Comparison of ENCODE assay signal across 31 cellular contexts in the genomic region with DNA sequence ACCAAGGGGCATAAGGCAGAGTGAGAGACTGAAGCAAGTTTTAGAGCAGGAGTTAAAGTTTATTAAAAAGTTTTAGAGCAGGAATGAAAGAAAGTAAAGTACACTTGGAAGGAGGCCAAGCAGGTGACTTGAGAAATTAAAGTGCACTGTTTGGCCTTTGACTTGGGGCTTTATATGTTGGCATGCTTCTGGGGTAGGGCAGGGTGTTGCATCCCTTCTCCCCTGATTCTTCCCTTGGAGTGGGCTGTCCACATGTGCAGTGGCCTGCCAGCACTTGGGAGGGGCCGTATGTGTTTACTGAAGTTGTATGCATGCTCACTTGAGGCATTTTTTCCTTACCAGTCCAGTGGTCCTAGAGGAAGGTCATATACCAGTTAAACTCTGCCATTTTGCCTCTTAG. TPM values are rescaled to one million over a fixed set of nuclear protein-coding genes. Genes with fewer than 3 reads are reported as not detected.
"Had no signal": no experiment of that assay in that cellular context is flagged by ENCODE, and none has a peak within 500 bp of the region (broad histone marks: within the 10 kb centered on the region; RNA-seq: fewer than 3 reads in every experiment).

No MANE protein-coding gene starts in this region.

- H3K36me3 ChIP-seq: brain microvascular endothelial cell, esophagus muscularis mucosa, gastrocnemius medialis had no signal

- H3K4me1 Mint-ChIP-seq: activated CD4-positive, alpha-beta T cell treated with anti-CD3 and anti-CD28 coated beads for 36 hours; activated CD4-positive, alpha-beta T cell treated with anti-CD3 and anti-CD28 coated beads, Interleukin-2, amount 10 ng/mL, durations not matched to agents 7 days and 5 days; activated T-helper 17 cell treated with anti-CD3 and anti-CD28 coated beads, Interleukin-2, amount 50 U/mL, for 72 hours; central memory CD8-positive, alpha-beta T cell; T-helper 17 cell had no signal

- H3K9me3 ChIP-seq: gastrocnemius medialis had no signal

- H3K27ac ChIP-seq: brain microvascular endothelial cell, coronary artery, esophagus muscularis mucosa, foreskin keratinocyte, gastrocnemius medialis had no signal

- DNase-seq: activated CD4-positive, alpha-beta T cell treated with anti-CD3 and anti-CD28 coated beads for 36 hours; activated CD4-positive, alpha-beta T cell treated with anti-CD3 and anti-CD28 coated beads, Interleukin-2, amount 10 ng/mL, durations not matched to agents 7 days and 5 days; activated CD4-positive, alpha-beta T cell treated with anti-CD3 and anti-CD28 coated beads, Interleukin-2, amount 50 U/mL, for 48 hours; activated CD4-positive, CD25-positive, alpha-beta regulatory T cell; activated CD4-positive, CD25-positive, alpha-beta regulatory T cell treated with anti-CD3 and anti-CD28 coated beads, Interleukin-2, amount 50 U/mL, for 72 hours; activated CD8-positive, alpha-beta T cell treated with anti-CD3 and anti-CD28 coated beads for 36 hours; activated effector memory CD4-positive, alpha-beta T cell treated with Interleukin-2 at 50 U/mL for 16 hours; activated gamma-delta T cell treated with Interleukin-2 at 50 U/mL for 16 hours; activated naive CD4-positive, alpha-beta T cell treated with anti-CD3 and anti-CD28 coated beads, Interleukin-2, amount 50 U/mL, for 16 hours; activated naive CD4-positive, alpha-beta T cell treated with Interleukin-2 at 50 U/mL for 16 hours; activated T-cell treated with anti-CD3 and anti-CD28 coated beads, Interleukin-2, amount 50 U/mL, for 4 hours; amniotic stem cell; anterior cingulate cortex; brain microvascular endothelial cell; dermis blood vessel endothelial cell; effector CD4-positive, alpha-beta T cell; effector memory CD8-positive, alpha-beta T cell; erythroblast; foreskin keratinocyte; gastrocnemius medialis; glutamatergic neuron; T-helper 1 cell; T-helper 17 cell; T1000 had no signal

- H3K4me3 ChIP-seq: coronary artery, esophagus muscularis mucosa, gastrocnemius medialis had no signal

- H3K27me3 ChIP-seq: brain microvascular endothelial cell, esophagus muscularis mucosa, foreskin keratinocyte had no signal

- H3K27me3 Mint-ChIP-seq: activated CD4-positive, alpha-beta T cell treated with anti-CD3 and anti-CD28 coated beads for 36 hours; activated CD8-positive, alpha-beta T cell treated with anti-CD3 and anti-CD28 coated beads for 36 hours; activated naive CD8-positive, alpha-beta T cell; activated T-helper 17 cell treated with anti-CD3 and anti-CD28 coated beads, Interleukin-2, amount 50 U/mL, for 72 hours had no signal

- H3K4me1 ChIP-seq: esophagus muscularis mucosa, foreskin keratinocyte, gastrocnemius medialis had no signal

- H3K27ac Mint-ChIP-seq: activated CD4-positive, alpha-beta T cell treated with anti-CD3 and anti-CD28 coated beads for 36 hours; activated CD4-positive, alpha-beta T cell treated with anti-CD3 and anti-CD28 coated beads, Interleukin-2, amount 10 ng/mL, durations not matched to agents 7 days and 5 days; activated CD8-positive, alpha-beta T cell treated with anti-CD3 and anti-CD28 coated beads for 36 hours; activated naive CD8-positive, alpha-beta T cell; activated T-helper 17 cell treated with anti-CD3 and anti-CD28 coated beads, Interleukin-2, amount 50 U/mL, for 72 hours; effector memory CD8-positive, alpha-beta T cell; T-helper 17 cell; T-helper 2 cell treated with Interferon-gamma antibody and Interleukin-4, amounts not matched to agents 5 μg/mL and 100 μg/mL, for 36 hours had no signal

- H3K9me3 Mint-ChIP-seq: activated CD4-positive, alpha-beta T cell treated with anti-CD3 and anti-CD28 coated beads, Interleukin-2, amount 10 ng/mL, durations not matched to agents 7 days and 5 days; activated CD8-positive, alpha-beta T cell treated with anti-CD3 and anti-CD28 coated beads for 36 hours; activated T-cell treated with anti-CD3 and anti-CD28 coated beads, Interleukin-2, amount 50 U/mL, for 4 hours; activated T-helper 17 cell treated with anti-CD3 and anti-CD28 coated beads, Interleukin-2, amount 50 U/mL, for 72 hours; central memory CD8-positive, alpha-beta T cell; effector memory CD8-positive, alpha-beta T cell; T-helper 2 cell treated with Interferon-gamma antibody and Interleukin-4, amounts not matched to agents 5 μg/mL and 100 μg/mL, for 36 hours had no signal

- H3K4me3 Mint-ChIP-seq: activated CD4-positive, alpha-beta T cell treated with anti-CD3 and anti-CD28 coated beads for 36 hours; activated CD4-positive, alpha-beta T cell treated with anti-CD3 and anti-CD28 coated beads, Interleukin-2, amount 10 ng/mL, durations not matched to agents 7 days and 5 days; activated CD8-positive, alpha-beta T cell treated with anti-CD3 and anti-CD28 coated beads for 36 hours; activated naive CD8-positive, alpha-beta T cell; activated T-cell treated with anti-CD3 and anti-CD28 coated beads, Interleukin-2, amount 50 U/mL, for 4 hours; activated T-helper 17 cell treated with anti-CD3 and anti-CD28 coated beads, Interleukin-2, amount 50 U/mL, for 72 hours; central memory CD8-positive, alpha-beta T cell; effector memory CD8-positive, alpha-beta T cell; T-helper 17 cell; T-helper 2 cell treated with Interferon-gamma antibody and Interleukin-4, amounts not matched to agents 5 μg/mL and 100 μg/mL, for 36 hours had no signal

RNA-seq across cellular contexts. Expression of a gene that starts 35.3 kb away (rescaled TPM):
- total RNA-seq: activated CD4-positive, alpha-beta T cell treated with anti-CD3 and anti-CD28 coated beads, Interleukin-2, amount 10 ng/mL, durations not matched to agents 7 days and 5 days; activated T-helper 17 cell treated with anti-CD3 and anti-CD28 coated beads, Interleukin-2, amount 50 U/mL, for 72 hours; bronchial epithelial cell; T-helper 17 cell had no signal
